In genomic region chr9:134553061-134553891, GRCh38 we compare ENCODE assay signal across 1 cellular context.
TF ChIP-seq lines count a peak whose summit lies in the region.

No MANE protein-coding gene starts in this region.

TF ChIP-seq in WTC11, 78 proteins besides CTCF, POLR2A, EP300 and RAD21 (continued from another document):
- TF ChIP-seq ZBTB43 (CRISPR knock-in tag; IDR thresholded peaks at IDR 0.05) (no peak), ZNF671 (CRISPR knock-in tag; IDR thresholded peaks at IDR 0.05) (no peak)
